ENCODE assay signal across 1 cellular context in the genomic region with DNA sequence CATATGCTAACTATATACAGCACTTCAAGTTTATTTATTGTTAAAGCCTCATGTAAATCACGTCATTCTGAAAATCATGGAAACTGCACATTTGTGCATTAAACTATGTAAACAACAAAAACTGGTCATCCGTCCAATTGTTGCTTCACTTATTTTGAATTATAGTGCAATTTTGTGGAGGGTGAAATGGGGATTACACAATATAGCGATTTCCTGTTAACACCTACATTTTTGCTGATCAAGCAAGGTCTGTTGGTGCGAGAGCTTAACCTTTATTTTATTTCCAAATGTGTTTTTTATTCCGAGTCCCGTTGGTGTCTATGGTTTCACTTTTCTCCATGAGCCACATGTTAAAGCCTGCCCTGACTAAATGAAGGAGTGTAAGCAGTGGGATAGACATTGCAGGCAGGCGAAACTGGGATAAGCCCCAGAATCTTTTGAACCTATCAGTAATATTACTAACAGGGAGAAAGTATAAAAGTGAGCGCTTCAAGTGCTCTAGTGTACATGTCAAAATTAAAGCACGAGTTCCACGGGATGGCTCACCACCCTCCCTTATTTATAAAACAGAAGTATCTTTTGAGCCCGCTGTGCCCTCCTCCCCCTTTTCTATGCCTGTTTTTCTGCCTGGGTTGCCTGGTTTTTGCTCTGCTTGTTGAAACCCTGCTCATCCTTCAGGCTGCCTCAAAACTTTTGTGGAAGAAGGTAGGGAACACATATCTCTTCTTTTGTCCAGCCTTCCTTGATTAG.
TF ChIP-seq lines count a peak whose summit lies in the region.

No MANE protein-coding gene starts in this region.

TF ChIP-seq in liver, 16 proteins besides CTCF, POLR2A, EP300 and RAD21 (continued from another document):
- TF ChIP-seq, protein P1, sequence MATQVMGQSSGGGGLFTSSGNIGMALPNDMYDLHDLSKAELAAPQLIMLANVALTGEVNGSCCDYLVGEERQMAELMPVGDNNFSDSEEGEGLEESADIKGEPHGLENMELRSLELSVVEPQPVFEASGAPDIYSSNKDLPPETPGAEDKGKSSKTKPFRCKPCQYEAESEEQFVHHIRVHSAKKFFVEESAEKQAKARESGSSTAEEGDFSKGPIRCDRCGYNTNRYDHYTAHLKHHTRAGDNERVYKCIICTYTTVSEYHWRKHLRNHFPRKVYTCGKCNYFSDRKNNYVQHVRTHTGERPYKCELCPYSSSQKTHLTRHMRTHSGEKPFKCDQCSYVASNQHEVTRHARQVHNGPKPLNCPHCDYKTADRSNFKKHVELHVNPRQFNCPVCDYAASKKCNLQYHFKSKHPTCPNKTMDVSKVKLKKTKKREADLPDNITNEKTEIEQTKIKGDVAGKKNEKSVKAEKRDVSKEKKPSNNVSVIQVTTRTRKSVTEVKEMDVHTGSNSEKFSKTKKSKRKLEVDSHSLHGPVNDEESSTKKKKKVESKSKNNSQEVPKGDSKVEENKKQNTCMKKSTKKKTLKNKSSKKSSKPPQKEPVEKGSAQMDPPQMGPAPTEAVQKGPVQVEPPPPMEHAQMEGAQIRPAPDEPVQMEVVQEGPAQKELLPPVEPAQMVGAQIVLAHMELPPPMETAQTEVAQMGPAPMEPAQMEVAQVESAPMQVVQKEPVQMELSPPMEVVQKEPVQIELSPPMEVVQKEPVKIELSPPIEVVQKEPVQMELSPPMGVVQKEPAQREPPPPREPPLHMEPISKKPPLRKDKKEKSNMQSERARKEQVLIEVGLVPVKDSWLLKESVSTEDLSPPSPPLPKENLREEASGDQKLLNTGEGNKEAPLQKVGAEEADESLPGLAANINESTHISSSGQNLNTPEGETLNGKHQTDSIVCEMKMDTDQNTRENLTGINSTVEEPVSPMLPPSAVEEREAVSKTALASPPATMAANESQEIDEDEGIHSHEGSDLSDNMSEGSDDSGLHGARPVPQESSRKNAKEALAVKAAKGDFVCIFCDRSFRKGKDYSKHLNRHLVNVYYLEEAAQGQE (IDR thresholded peaks at IDR 0.05): no peak
- TF ChIP-seq TAF1 (conservative IDR thresholded peaks at IDR 0.05): no peak
- TF ChIP-seq, protein P2, sequence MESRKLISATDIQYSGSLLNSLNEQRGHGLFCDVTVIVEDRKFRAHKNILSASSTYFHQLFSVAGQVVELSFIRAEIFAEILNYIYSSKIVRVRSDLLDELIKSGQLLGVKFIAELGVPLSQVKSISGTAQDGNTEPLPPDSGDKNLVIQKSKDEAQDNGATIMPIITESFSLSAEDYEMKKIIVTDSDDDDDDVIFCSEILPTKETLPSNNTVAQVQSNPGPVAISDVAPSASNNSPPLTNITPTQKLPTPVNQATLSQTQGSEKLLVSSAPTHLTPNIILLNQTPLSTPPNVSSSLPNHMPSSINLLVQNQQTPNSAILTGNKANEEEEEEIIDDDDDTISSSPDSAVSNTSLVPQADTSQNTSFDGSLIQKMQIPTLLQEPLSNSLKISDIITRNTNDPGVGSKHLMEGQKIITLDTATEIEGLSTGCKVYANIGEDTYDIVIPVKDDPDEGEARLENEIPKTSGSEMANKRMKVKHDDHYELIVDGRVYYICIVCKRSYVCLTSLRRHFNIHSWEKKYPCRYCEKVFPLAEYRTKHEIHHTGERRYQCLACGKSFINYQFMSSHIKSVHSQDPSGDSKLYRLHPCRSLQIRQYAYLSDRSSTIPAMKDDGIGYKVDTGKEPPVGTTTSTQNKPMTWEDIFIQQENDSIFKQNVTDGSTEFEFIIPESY (IDR thresholded peaks at IDR 0.05): peak; percentile 47
- peak; percentile 38 to 42 for TF ChIP-seq HNF4A (conservative IDR thresholded peaks at IDR 0.05)
- TF ChIP-seq FOXA2 (IDR thresholded peaks at IDR 0.05): peak; percentile 70
- no peak for TF ChIP-seq EGR1 (IDR thresholded peaks at IDR 0.05; ENCODE audit: low read depth in 2 of 2)
- TF ChIP-seq, protein P3, sequence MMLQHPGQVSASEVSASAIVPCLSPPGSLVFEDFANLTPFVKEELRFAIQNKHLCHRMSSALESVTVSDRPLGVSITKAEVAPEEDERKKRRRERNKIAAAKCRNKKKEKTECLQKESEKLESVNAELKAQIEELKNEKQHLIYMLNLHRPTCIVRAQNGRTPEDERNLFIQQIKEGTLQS (IDR thresholded peaks at IDR 0.05): peak; percentile 52
- no peak for TF ChIP-seq FOXA1 (IDR thresholded peaks at IDR 0.05)
TF ChIP-seq in liver: peak in this region for 10.
